ENCODE assay signal across 10 cellular contexts in the genomic region with DNA sequence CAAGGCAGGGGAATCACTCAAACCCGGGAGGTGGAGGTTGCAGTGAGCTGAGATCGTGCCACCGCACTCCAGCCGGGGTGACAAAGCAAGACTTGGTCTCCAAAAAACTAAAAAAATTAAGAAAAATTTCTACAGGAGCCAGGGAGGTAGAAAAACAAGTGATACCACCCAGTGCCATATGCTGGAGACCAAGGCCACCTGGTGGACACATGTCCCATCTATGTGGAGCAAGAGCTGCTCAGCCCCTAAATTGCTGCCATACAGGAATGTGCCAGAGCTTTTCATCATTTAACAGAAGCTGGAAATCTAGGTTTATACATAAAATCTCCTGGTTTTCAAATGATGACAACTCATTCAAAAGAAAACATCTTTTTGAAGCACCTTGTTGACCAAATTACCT.
A peak's percentile ranks its signal among the peaks of the same experiment; 100 is the strongest.
DNase-seq lines count a peak whose midpoint lies in the region; ATAC-seq and TF ChIP-seq lines count a peak whose summit lies in the region.
"Had no signal": no experiment of that assay in that cellular context is flagged by ENCODE, and none has a peak within 500 bp of the region (broad histone marks: within the 10 kb centered on the region; RNA-seq: fewer than 3 reads in every experiment).

No MANE protein-coding gene starts in this region.

- H3K4me3 Mint-ChIP-seq in activated CD4-positive, alpha-beta memory T cell treated with anti-CD3 and anti-CD28 coated beads, Interleukin-2, amount 10 ng/mL, durations not matched to agents 7 days and 5 days = no peak overlapping the region
- no peak overlapping the region for H3K4me3 Mint-ChIP-seq in nephron progenitor cell
- H3K4me3 Mint-ChIP-seq: stimulated activated memory B cell treated with anti-CD40 and anti-IgM and Interleukin-4, amounts not matched to agents 10 μg/mL and 1 μg/mL and 100 μg/mL, for 72 hours had no signal

- ATAC-seq in GM21619 (IDR thresholded peaks at IDR 0.05; ENCODE audit: unreplicated experiment) (no peak), HG03039 (IDR thresholded peaks at IDR 0.05; ENCODE audit: unreplicated experiment) (no peak)
- ATAC-seq: stimulated activated memory B cell treated with anti-CD40 and anti-IgM and Interleukin-4, amounts not matched to agents 10 μg/mL and 1 μg/mL and 100 μg/mL, for 72 hours had no signal

- TF ChIP-seq CTCF in LNCaP clone FGC (IDR thresholded peaks at IDR 0.05; ENCODE audit: control insufficient read depth, extremely low read depth, insufficient read depth) (peak; percentile 25; the same call in 1 of the 2 replicates), nephron progenitor cell (IDR thresholded peaks at IDR 0.05) (peak; percentile 15)

- POLR2A ChIA-PET in activated CD4-positive, alpha-beta memory T cell treated with anti-CD3 and anti-CD28 coated beads, Interleukin-2, amount 10 ng/mL, durations not matched to agents 7 days and 5 days (lab: Charles Lee) = no interaction called here

- H3K4me1 Mint-ChIP-seq in activated CD4-positive, alpha-beta memory T cell treated with anti-CD3 and anti-CD28 coated beads, Interleukin-2, amount 10 ng/mL, durations not matched to agents 7 days and 5 days = peaks cover 18% of the 10 kb centered on the region
- H3K4me1 Mint-ChIP-seq in nephron progenitor cell = peaks cover 4% of the 10 kb centered on the region

- H3K4me3 ChIP-seq in LNCaP clone FGC (ENCODE audit: low read depth, low read length) = no peak overlapping the region

- H3K36me3 Mint-ChIP-seq in activated CD4-positive, alpha-beta memory T cell treated with anti-CD3 and anti-CD28 coated beads, Interleukin-2, amount 10 ng/mL, durations not matched to agents 7 days and 5 days (ENCODE audit: low read depth) = no peaks in the 10 kb centered on the region
- H3K36me3 Mint-ChIP-seq in nephron progenitor cell (ENCODE audit: low read depth) = no peaks in the 10 kb centered on the region
- H3K36me3 Mint-ChIP-seq: stimulated activated memory B cell treated with anti-CD40 and anti-IgM and Interleukin-4, amounts not matched to agents 10 μg/mL and 1 μg/mL and 100 μg/mL, for 72 hours had no signal

- H3K27me3 Mint-ChIP-seq in activated CD4-positive, alpha-beta memory T cell treated with anti-CD3 and anti-CD28 coated beads, Interleukin-2, amount 10 ng/mL, durations not matched to agents 7 days and 5 days = peaks cover 20% of the 10 kb centered on the region
- peaks cover 5% of the 10 kb centered on the region for H3K27me3 Mint-ChIP-seq in nephron progenitor cell (ENCODE audit: low read depth, poor library complexity)
- H3K27me3 Mint-ChIP-seq: stimulated activated memory B cell treated with anti-CD40 and anti-IgM and Interleukin-4, amounts not matched to agents 10 μg/mL and 1 μg/mL and 100 μg/mL, for 72 hours had no signal

- no peaks in the 10 kb centered on the region for H3K9me3 Mint-ChIP-seq in activated CD4-positive, alpha-beta memory T cell treated with anti-CD3 and anti-CD28 coated beads, Interleukin-2, amount 10 ng/mL, durations not matched to agents 7 days and 5 days
- H3K9me3 Mint-ChIP-seq in nephron progenitor cell = no peaks in the 10 kb centered on the region
- H3K9me3 Mint-ChIP-seq: stimulated activated memory B cell treated with anti-CD40 and anti-IgM and Interleukin-4, amounts not matched to agents 10 μg/mL and 1 μg/mL and 100 μg/mL, for 72 hours had no signal

- CTCF ChIA-PET in activated CD4-positive, alpha-beta memory T cell treated with anti-CD3 and anti-CD28 coated beads, Interleukin-2, amount 10 ng/mL, durations not matched to agents 7 days and 5 days (lab: Charles Lee) = interaction anchor here (0.7 to 1.7 kb wide), 6 partner anchors 15 to 90 kb away, joined by 3 to 8 read pairs (median 5); no protein-coding TSS in a partner anchor

- peak; percentile 1 to 43 for DNase-seq in NCI-H524 (lab: John Stamatoyannopoulos, UW)
- DNase-seq in NCI-H524 treated with DMSO at 0.1 percent for 48 hours (lab: John Stamatoyannopoulos, UW) = no peak
- DNase-seq in LNCaP clone FGC (ENCODE audit: low read depth) = no peak
- DNase-seq in activated CD4-positive, alpha-beta memory T cell treated with anti-CD3 and anti-CD28 coated beads, Interleukin-2, amount 10 ng/mL, durations not matched to agents 7 days and 5 days = peak; percentile 27
- no peak for DNase-seq in nephron progenitor cell
- DNase-seq in EL = no peak
- DNase-seq: NCI-H226 had no signal

- H3K27ac Mint-ChIP-seq in activated CD4-positive, alpha-beta memory T cell treated with anti-CD3 and anti-CD28 coated beads, Interleukin-2, amount 10 ng/mL, durations not matched to agents 7 days and 5 days = no peak overlapping the region
- no peak overlapping the region for H3K27ac Mint-ChIP-seq in nephron progenitor cell
- H3K27ac Mint-ChIP-seq: stimulated activated memory B cell treated with anti-CD40 and anti-IgM and Interleukin-4, amounts not matched to agents 10 μg/mL and 1 μg/mL and 100 μg/mL, for 72 hours had no signal

Comparison
In these comparisons a context has a peak if more than half of its experiments do, and no peak if none do; other contexts are left out.
1. DNase-seq: peak in NCI-H524 (2 of 2) and activated CD4-positive, alpha-beta memory T cell treated with anti-CD3 and anti-CD28 coated beads, Interleukin-2, amount 10 ng/mL, durations not matched to agents 7 days and 5 days (single experiment); none in NCI-H524 treated with DMSO at 0.1 percent for 48 hours (single experiment), LNCaP clone FGC (single experiment), nephron progenitor cell (single experiment) and EL (single experiment).